Comparison of ENCODE assay signal across 15 cellular contexts in genomic region chrX:108417257-108417656, GRCh38. TPM values are rescaled to one million over a fixed set of nuclear protein-coding genes. Genes with fewer than 3 reads are reported as not detected.
"Had no signal": no experiment of that assay in that cellular context is flagged by ENCODE, and none has a peak within 500 bp of the region (broad histone marks: within the 10 kb centered on the region; RNA-seq: fewer than 3 reads in every experiment).

No MANE protein-coding gene starts in this region.

- H3K27me3 ChIP-seq: ascending aorta, esophagus squamous epithelium, foreskin keratinocyte, right lobe of liver, transverse colon had no signal

- H3K36me3 Mint-ChIP-seq: natural killer cell treated with Interleukin-12 subunit alpha and Interleukin-12 subunit beta and Interleukin-15 and Interleukin-18, amount 100 ng/mL, for 72 hours had no signal

- H3K9me3 ChIP-seq: ascending aorta, esophagus squamous epithelium, psoas muscle, right lobe of liver, spleen, transverse colon had no signal

- H3K4me1 ChIP-seq: ascending aorta, esophagus squamous epithelium, foreskin keratinocyte, psoas muscle, right lobe of liver, spleen, transverse colon had no signal

- H3K27ac ChIP-seq: ascending aorta, esophagus squamous epithelium, foreskin keratinocyte, psoas muscle, right lobe of liver, spleen, transverse colon had no signal

- DNase-seq: activated CD4-positive, alpha-beta T cell treated with anti-CD3 and anti-CD28 coated beads for 4 hours; activated CD8-positive, alpha-beta memory T cell treated with anti-CD3 and anti-CD28 coated beads, Interleukin-2, amount 50 U/mL, for 48 hours; activated CD8-positive, alpha-beta T cell treated with anti-CD3 and anti-CD28 coated beads, Interleukin-2, amount 10 ng/mL, durations not matched to agents 7 days and 5 days; esophagus squamous epithelium; foreskin keratinocyte; occipital lobe; psoas muscle; right lobe of liver; spleen; stimulated activated CD4-positive, alpha-beta T cell treated with anti-CD3 and anti-CD28 coated beads, Interleukin-1b, Interleukin-23, amount 100 ng/mL, for 48 hours; stimulated activated naive CD4-positive, alpha-beta T cell; substantia nigra; transverse colon had no signal

- H3K4me3 ChIP-seq: ascending aorta, esophagus squamous epithelium, psoas muscle, right lobe of liver, spleen, transverse colon had no signal

- H3K36me3 ChIP-seq: ascending aorta, esophagus squamous epithelium, right lobe of liver, spleen, transverse colon had no signal

- ATAC-seq: activated CD8-positive, alpha-beta T cell treated with anti-CD3 and anti-CD28 coated beads, Interleukin-2, amount 10 ng/mL, durations not matched to agents 7 days and 5 days; foreskin keratinocyte; natural killer cell treated with Interleukin-12 subunit alpha and Interleukin-12 subunit beta and Interleukin-15 and Interleukin-18, amount 100 ng/mL, for 72 hours; psoas muscle; right lobe of liver had no signal

- H3K4me3 Mint-ChIP-seq: activated CD8-positive, alpha-beta T cell treated with anti-CD3 and anti-CD28 coated beads, Interleukin-2, amount 10 ng/mL, durations not matched to agents 7 days and 5 days; natural killer cell treated with Interleukin-12 subunit alpha and Interleukin-12 subunit beta and Interleukin-15 and Interleukin-18, amount 100 ng/mL, for 72 hours had no signal

- H3K27ac Mint-ChIP-seq: activated CD8-positive, alpha-beta T cell treated with anti-CD3 and anti-CD28 coated beads, Interleukin-2, amount 10 ng/mL, durations not matched to agents 7 days and 5 days; natural killer cell treated with Interleukin-12 subunit alpha and Interleukin-12 subunit beta and Interleukin-15 and Interleukin-18, amount 100 ng/mL, for 72 hours had no signal

- H3K9me3 Mint-ChIP-seq: natural killer cell treated with Interleukin-12 subunit alpha and Interleukin-12 subunit beta and Interleukin-15 and Interleukin-18, amount 100 ng/mL, for 72 hours had no signal

RNA-seq across cellular contexts. Expression of gene COL4A6, which starts 21.0 kb away (rescaled TPM):
- total RNA-seq: activated CD8-positive, alpha-beta T cell treated with anti-CD3 and anti-CD28 coated beads, Interleukin-2, amount 10 ng/mL, durations not matched to agents 7 days and 5 days; natural killer cell treated with Interleukin-12 subunit alpha and Interleukin-12 subunit beta and Interleukin-15 and Interleukin-18, amount 100 ng/mL, for 72 hours had no signal

RNA-seq across cellular contexts. Expression of gene COL4A5, which starts 22.4 kb away (rescaled TPM):
- total RNA-seq: activated CD8-positive, alpha-beta T cell treated with anti-CD3 and anti-CD28 coated beads, Interleukin-2, amount 10 ng/mL, durations not matched to agents 7 days and 5 days; natural killer cell treated with Interleukin-12 subunit alpha and Interleukin-12 subunit beta and Interleukin-15 and Interleukin-18, amount 100 ng/mL, for 72 hours had no signal
